ENCODE assay signal across 8 cellular contexts in genomic region chr12:69052613-69053408, GRCh38.
DNase-seq lines count a peak whose midpoint lies in the region; ATAC-seq and TF ChIP-seq lines count a peak whose summit lies in the region.

No MANE protein-coding gene starts in this region.

- no peaks in the 10 kb centered on the region for H3K27me3 ChIP-seq in vagina

- TF ChIP-seq POLR2A in vagina (IDR thresholded peaks at IDR 0.05) = no peak

- intact Hi-C loops in vagina (cut with DNase I) (no loop called here), posterior vena cava (cut with DNase I) (no loop called here)

- peaks cover 19% of the 10 kb centered on the region for H3K4me1 ChIP-seq in vagina

- peak; percentile 53 for ATAC-seq in HG02642 (IDR thresholded peaks at IDR 0.05; ENCODE audit: poor library complexity, unreplicated experiment)
- ATAC-seq in activated T-cell treated with anti-CD3 and anti-CD28 coated beads, Interleukin-2, amount 50 U/mL, for 72 hours (replicated peaks in 1 of 2) = peak; percentile 98 to 100
- ATAC-seq in GM21360 (IDR thresholded peaks at IDR 0.05; ENCODE audit: unreplicated experiment) = no peak

- peaks cover 3 to 6% of the 10 kb centered on the region in 2 donors for H3K36me3 Mint-ChIP-seq in activated T-cell treated with anti-CD3 and anti-CD28 coated beads, Interleukin-2, amount 50 U/mL, for 72 hours (ENCODE audit: insufficient read depth in 2 of 2)

- peaks cover 46% of the 10 kb centered on the region for H3K27me3 Mint-ChIP-seq in activated T-cell treated with anti-CD3 and anti-CD28 coated beads, Interleukin-2, amount 50 U/mL, for 72 hours (ENCODE audit: low read depth)

- H3K27ac Mint-ChIP-seq in activated T-cell treated with anti-CD3 and anti-CD28 coated beads, Interleukin-2, amount 50 U/mL, for 72 hours = peak overlapping the region; percentile 51

- no peak overlapping the region for H3K4me3 ChIP-seq in vagina

- peaks cover 51% of the 10 kb centered on the region for H3K4me1 Mint-ChIP-seq in activated T-cell treated with anti-CD3 and anti-CD28 coated beads, Interleukin-2, amount 50 U/mL, for 72 hours (ENCODE audit: low read depth)

- in situ Hi-C loops in ACHN (cut with HindIII; ENCODE audit: low pct_ligation_motif_present, low pct_unique_long_range_greater_than_20kb, low sequenced_read_pairs) = loop anchor here (25.0 kb wide), 1 partner anchor 191 kb away; no protein-coding TSS in a partner anchor

- no peaks in the 10 kb centered on the region for H3K9me3 ChIP-seq in vagina

- TF ChIP-seq CTCF in vagina (IDR thresholded peaks at IDR 0.05) = no peak

- H3K27ac ChIP-seq in vagina = peak overlapping the region; percentile 6

- H3K36me3 ChIP-seq in vagina = no peaks in the 10 kb centered on the region

- DNase-seq in ACHN (peak; percentile 95), left kidney (ENCODE audit: low read depth, low spot score) (peak; percentile 47), vagina (ENCODE audit: extremely low spot score in 2 of 2) (no peak), anterior cingulate cortex (lab: John Stamatoyannopoulos, UW) (no peak), posterior vena cava (ENCODE audit: low spot score) (no peak)
- DNase-seq in activated T-cell treated with anti-CD3 and anti-CD28 coated beads, Interleukin-2, amount 50 U/mL, for 72 hours = peak; percentile 77 to 84

- H3K4me3 Mint-ChIP-seq in activated T-cell treated with anti-CD3 and anti-CD28 coated beads, Interleukin-2, amount 50 U/mL, for 72 hours = peak overlapping the region; percentile 31 to 77

- H3K9me3 Mint-ChIP-seq in activated T-cell treated with anti-CD3 and anti-CD28 coated beads, Interleukin-2, amount 50 U/mL, for 72 hours = peaks cover 0 to 4% of the 10 kb centered on the region in 2 donors

Comparison
In these comparisons a context has a peak if more than half of its experiments do, and no peak if none do; other contexts are left out.
1. DNase-seq: peak in ACHN (single experiment), activated T-cell treated with anti-CD3 and anti-CD28 coated beads, Interleukin-2, amount 50 U/mL, for 72 hours (2 of 2) and left kidney (single experiment); none in vagina (0 of 2), anterior cingulate cortex (0 of 58) and posterior vena cava (single experiment).